ENCODE assay signal across 21 cellular contexts in the genomic region with DNA sequence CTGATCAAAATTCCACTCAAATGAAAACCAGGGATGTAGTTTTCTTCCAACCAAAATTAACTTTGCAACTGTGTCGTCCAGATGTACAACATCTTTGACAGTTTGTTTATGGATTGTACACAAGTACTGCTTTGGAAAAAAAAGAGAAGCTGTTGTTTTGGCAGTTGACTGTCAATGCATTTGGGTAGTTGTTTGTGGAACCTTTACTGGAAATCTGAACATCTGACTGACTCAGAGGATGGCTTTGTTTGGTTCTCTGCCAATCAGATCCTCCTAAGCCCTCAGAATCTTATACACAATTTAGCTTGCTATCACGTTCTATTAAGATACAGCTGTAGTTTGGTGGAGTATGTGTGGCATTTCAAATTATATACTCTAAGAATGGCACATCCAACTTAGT.
DNase-seq lines count a peak whose midpoint lies in the region; ATAC-seq and TF ChIP-seq lines count a peak whose summit lies in the region.
"Had no signal": no experiment of that assay in that cellular context is flagged by ENCODE, and none has a peak within 500 bp of the region (broad histone marks: within the 10 kb centered on the region; RNA-seq: fewer than 3 reads in every experiment).

No MANE protein-coding gene starts in this region.

- no peak overlapping the region for H2AK5ac ChIP-seq in mesenchymal stem cell (ENCODE audit: low read length, severe bottlenecking)

- TF ChIP-seq EP300 in upper lobe of left lung (IDR thresholded peaks at IDR 0.05), result no peak

- no peak for TF ChIP-seq POLR2A in upper lobe of left lung (IDR thresholded peaks at IDR 0.05)

- H3K4me1 ChIP-seq in mesenchymal stem cell (ENCODE audit: control insufficient read depth, insufficient read depth, low read depth, low read length) (peaks cover 2% of the 10 kb centered on the region), upper lobe of left lung (no peaks in the 10 kb centered on the region)
- H3K4me1 ChIP-seq: esophagus squamous epithelium, left lung, thyroid gland had no signal

- intact Hi-C loops in sciatic nerve (cut with DNase I), result no loop called here

- no peak overlapping the region for H3K9ac ChIP-seq in mesenchymal stem cell (ENCODE audit: low read length)

- no peaks in the 10 kb centered on the region for H3K27me3 ChIP-seq in mesenchymal stem cell (ENCODE audit: control insufficient read depth in 1 of 2, insufficient read depth in 1 of 2, low read length in 2 of 2)
- H3K27me3 ChIP-seq in upper lobe of left lung, result no peaks in the 10 kb centered on the region
- H3K27me3 ChIP-seq: esophagus squamous epithelium, left lung, thyroid gland had no signal

- no peak overlapping the region for H2BK120ac ChIP-seq in mesenchymal stem cell (ENCODE audit: low read depth, low read length)

- WGBS in mesenchymal stem cell, result 0% methylated on average over 1 of the region's 2 CpGs
- 23 to 33% methylated on average over 2 of the region's 2 CpGs for WGBS in upper lobe of left lung, 2 donors

- no peak overlapping the region for H2AFZ ChIP-seq in mesenchymal stem cell (ENCODE audit: low read depth, low read length)

- H3K9me3 ChIP-seq in mesenchymal stem cell (ENCODE audit: control insufficient read depth, low read length) (no peaks in the 10 kb centered on the region), upper lobe of left lung (no peaks in the 10 kb centered on the region)
- H3K9me3 ChIP-seq: esophagus squamous epithelium, left lung, thyroid gland had no signal

- no peak overlapping the region for H3K4ac ChIP-seq in mesenchymal stem cell (ENCODE audit: low read depth in 1 of 2, low read length in 2 of 2)

- no peak overlapping the region for H3K14ac ChIP-seq in mesenchymal stem cell (ENCODE audit: low read length in 2 of 2)

- no peak overlapping the region for H2BK5ac ChIP-seq in mesenchymal stem cell (ENCODE audit: low read depth, low read length, poor library complexity, severe bottlenecking)

- H3K27ac ChIP-seq in mesenchymal stem cell (ENCODE audit: low read length, poor library complexity, severe bottlenecking) (no peak overlapping the region), upper lobe of left lung (no peak overlapping the region)
- H3K27ac ChIP-seq: esophagus squamous epithelium, left lung, thyroid gland had no signal

- H4K8ac ChIP-seq in mesenchymal stem cell (ENCODE audit: low read length), result no peak overlapping the region

- no peak overlapping the region for H3K4me2 ChIP-seq in mesenchymal stem cell (ENCODE audit: low read length, poor library complexity, severe bottlenecking)

- no peak overlapping the region for H3K18ac ChIP-seq in mesenchymal stem cell (ENCODE audit: low read depth in 1 of 2, low read length in 2 of 2)

- TF ChIP-seq CTCF in choroid plexus epithelial cell (conservative IDR thresholded peaks at IDR 0.05; ENCODE audit: low read depth, low read length) (no peak), upper lobe of left lung (IDR thresholded peaks at IDR 0.05) (no peak)

- H3K36me3 ChIP-seq in mesenchymal stem cell (ENCODE audit: control insufficient read depth in 1 of 2, insufficient read depth in 2 of 2, low read depth in 1 of 2, low read length in 2 of 2) (no peaks in the 10 kb centered on the region), upper lobe of left lung (no peaks in the 10 kb centered on the region)
- H3K36me3 ChIP-seq: esophagus squamous epithelium, left lung, thyroid gland had no signal

- H3K4me3 ChIP-seq in choroid plexus epithelial cell (ENCODE audit: low read depth, low read length), result no peak overlapping the region
- H3K4me3 ChIP-seq in mesenchymal stem cell (ENCODE audit: insufficient read depth in 1 of 2, low read depth in 1 of 2, low read length in 2 of 2), result no peak overlapping the region
- no peak overlapping the region for H3K4me3 ChIP-seq in upper lobe of left lung
- H3K4me3 ChIP-seq: esophagus squamous epithelium, left lung, thyroid gland had no signal

- no peaks in the 10 kb centered on the region for H3K79me1 ChIP-seq in mesenchymal stem cell (replicated peaks; ENCODE audit: low read length, poor library complexity, severe bottlenecking)

- H2BK15ac ChIP-seq in mesenchymal stem cell (ENCODE audit: low read depth, poor library complexity, severe bottlenecking), result no peak overlapping the region

- H3K23ac ChIP-seq in mesenchymal stem cell (ENCODE audit: low read length in 2 of 2), result no peak overlapping the region

- no peak for ATAC-seq in sciatic nerve
- no peak for ATAC-seq in GM21447 (IDR thresholded peaks at IDR 0.05; ENCODE audit: unreplicated experiment)
- no peak for ATAC-seq in upper lobe of left lung (ENCODE audit: low FRiP score in 2 of 2)
- ATAC-seq in HG03378 (IDR thresholded peaks at IDR 0.05; ENCODE audit: unreplicated experiment), result no peak
- ATAC-seq: activated CD8-positive, alpha-beta T cell treated with anti-CD3 and anti-CD28 coated beads for 36 hours; effector memory CD8-positive, alpha-beta T cell; left lung had no signal

- no peak overlapping the region for H4K91ac ChIP-seq in mesenchymal stem cell (ENCODE audit: low read length)

- H2BK12ac ChIP-seq in mesenchymal stem cell (ENCODE audit: low read length in 2 of 2), result no peak overlapping the region

- peak; percentile 3 for DNase-seq in Daoy (ENCODE audit: low read depth)
- DNase-seq in LHCN-M2 (ENCODE audit: low read depth), result peak; percentile 78
- peak; percentile 13 for DNase-seq in choroid plexus epithelial cell (ENCODE audit: low read depth)
- peak; percentile 75 for DNase-seq in mesenchymal stem cell
- DNase-seq in sciatic nerve (ENCODE audit: low spot score), result no peak
- no peak for DNase-seq in upper lobe of left lung
- DNase-seq: activated CD8-positive, alpha-beta T cell treated with anti-CD3 and anti-CD28 coated beads for 36 hours; activated naive CD4-positive, alpha-beta T cell treated with Interleukin-2 at 50 U/mL for 16 hours; anterior cingulate cortex; effector memory CD8-positive, alpha-beta T cell; esophagus squamous epithelium; left lung; NCI-H2029; NCI-H446 treated with DMSO at 0.1 percent for 48 hours; nephron progenitor cell; posterior cingulate gyrus; stimulated activated CD4-positive, alpha-beta T cell treated with anti-CD3 and anti-CD28 coated beads, Interleukin-1b, Interleukin-23, amount 100 ng/mL, for 48 hours; stimulated activated naive CD4-positive, alpha-beta T cell; thyroid gland had no signal

Comparison
In these comparisons a context has a peak if more than half of its experiments do, and no peak if none do; other contexts are left out.
1. DNase-seq: peak in Daoy (single experiment), LHCN-M2 (single experiment), choroid plexus epithelial cell (single experiment) and mesenchymal stem cell (single experiment); none in sciatic nerve (single experiment) and upper lobe of left lung (0 of 2).